Comparison of ENCODE assay signal across 10 cellular contexts in genomic region chr13:26759156-26759906, GRCh38. TPM values are rescaled to one million over a fixed set of nuclear protein-coding genes. Genes with fewer than 3 reads are reported as not detected.
DNase-seq lines count a peak whose midpoint lies in the region; ATAC-seq, FAIRE-seq and TF ChIP-seq lines count a peak whose summit lies in the region.
"Had no signal": no experiment of that assay in that cellular context is flagged by ENCODE, and none has a peak within 500 bp of the region (broad histone marks: within the 10 kb centered on the region; RNA-seq: fewer than 3 reads in every experiment).

No MANE protein-coding gene starts in this region.

- peak overlapping the region; percentile 65 to 82 (median 78) for H3K4me3 Mint-ChIP-seq in naive thymus-derived CD8-positive, alpha-beta T cell

- intact Hi-C loops in pancreas (cut with DNase I), result no loop called here
- intact Hi-C loops in PC-9 (cut with micrococcal nuclease; ENCODE audit: unreplicated experiment), result no loop called here

- no peaks in the 10 kb centered on the region for H3F3A ChIP-seq in PC-9 (ENCODE audit: insufficient read depth, low read depth)

- no peak overlapping the region for H2AFZ ChIP-seq in PC-9

- no peak for TF ChIP-seq CTCF in A549 (IDR thresholded peaks at IDR 0.05)
- no peak for TF ChIP-seq CTCF in bronchial epithelial cell (IDR thresholded peaks at IDR 0.05; ENCODE audit: insufficient read depth, low read length, severe bottlenecking)
- no peak for TF ChIP-seq CTCF in pancreas (IDR thresholded peaks at IDR 0.05)
- TF ChIP-seq CTCF in PC-9 (conservative IDR thresholded peaks at IDR 0.05), result no peak

- peaks cover 42 to 65% (median 55%) of the 10 kb centered on the region in 5 donors for H3K27me3 Mint-ChIP-seq in naive thymus-derived CD8-positive, alpha-beta T cell

- H3K9me3 ChIP-seq in A549 (no peaks in the 10 kb centered on the region), HUES6 (ENCODE audit: control insufficient read depth, insufficient read depth, low read depth, low read length) (no peaks in the 10 kb centered on the region), pancreas (no peaks in the 10 kb centered on the region), PC-9 (ENCODE audit: insufficient read depth, low read depth) (no peaks in the 10 kb centered on the region)

- no peaks in the 10 kb centered on the region for H3K9me2 ChIP-seq in PC-9 (ENCODE audit: insufficient read depth)

- H3K4me2 ChIP-seq in A549, result peak overlapping the region; percentile 59
- no peak overlapping the region for H3K4me2 ChIP-seq in PC-9

- no peaks in the 10 kb centered on the region for H4K20me1 ChIP-seq in PC-9 (ENCODE audit: insufficient read depth)

- ATAC-seq in A549 (no peak), pancreas (no peak)
- no peak for ATAC-seq in naive thymus-derived CD8-positive, alpha-beta T cell

- TF ChIP-seq EP300 in A549 (IDR thresholded peaks at IDR 0.05), result no peak

- peaks cover 0 to 4% (median 0%) of the 10 kb centered on the region in 3 donors for H3K36me3 Mint-ChIP-seq in naive thymus-derived CD8-positive, alpha-beta T cell

- H3K36me3 ChIP-seq in HUES6 (ENCODE audit: control insufficient read depth, insufficient read depth, low read length), result no peaks in the 10 kb centered on the region
- no peaks in the 10 kb centered on the region for H3K36me3 ChIP-seq in bronchial epithelial cell (ENCODE audit: control insufficient read depth, insufficient read depth, low read length)
- no peaks in the 10 kb centered on the region for H3K36me3 ChIP-seq in pancreas
- no peaks in the 10 kb centered on the region for H3K36me3 ChIP-seq in PC-9 (ENCODE audit: low read depth)

- no peak for TF ChIP-seq POLR2A in A549 (IDR thresholded peaks at IDR 0.05; ENCODE audit: low read length)

- POLR2A ChIA-PET in A549 (lab: Yijun Ruan, JAX) (no interaction called here), PC-9 (lab: Charles Lee; ENCODE audit: unreplicated experiment) (no interaction called here)
- POLR2A ChIA-PET in naive thymus-derived CD8-positive, alpha-beta T cell (lab: Charles Lee), result no interaction called here

- no peak for DNase-seq in A549 (ENCODE audit: low read depth in 1 of 2, low spot score in 1 of 2)
- no peak for DNase-seq in bronchial epithelial cell (ENCODE audit: low read depth)
- DNase-seq in naive thymus-derived CD8-positive, alpha-beta T cell, result no peak
- DNase-seq in stimulated activated CD4-positive, alpha-beta T cell treated with anti-CD3 and anti-CD28 coated beads, Interleukin-2, amount 100 ng/mL, for 24 hours, result no peak
- DNase-seq in pancreas, result no peak
- DNase-seq in PC-9, result no peak
- DNase-seq in NCI-H446 treated with DMSO at 0.1 percent for 48 hours (lab: John Stamatoyannopoulos, UW), result no peak
- DNase-seq: RPMI8226 had no signal

- H3K27ac ChIP-seq in A549 (no peak overlapping the region), HUES6 (ENCODE audit: low read depth, low read length) (no peak overlapping the region), pancreas (no peak overlapping the region), PC-9 (no peak overlapping the region)

- CTCF ChIA-PET in A549 (lab: Yijun Ruan, JAX) (no interaction called here), PC-9 (lab: Charles Lee) (no interaction called here)

- no peak for TF ChIP-seq RAD21 in A549 (conservative IDR thresholded peaks at IDR 0.05 in 1 of 2, IDR thresholded peaks at IDR 0.05 in 1 of 2)

- no peak overlapping the region for H3K27ac Mint-ChIP-seq in naive thymus-derived CD8-positive, alpha-beta T cell

- H3K27me3 ChIP-seq in HUES6 (ENCODE audit: control insufficient read depth, insufficient read depth, low read length) (peaks cover 79% of the 10 kb centered on the region), bronchial epithelial cell (ENCODE audit: control insufficient read depth, insufficient read depth, low read length) (peaks cover 29% of the 10 kb centered on the region), pancreas (peaks cover 0 to 7% (median 2%) of the 10 kb centered on the region in 4 donors), PC-9 (ENCODE audit: insufficient read depth, low read depth) (peaks cover 65% of the 10 kb centered on the region)

- FAIRE-seq in A549 (lab: Jason Lieb, UNC) (no peak), bronchial epithelial cell (lab: Jason Lieb, UNC) (peak; percentile 40), pancreas (lab: Jason Lieb, UNC) (no peak)

- no peaks in the 10 kb centered on the region for H3K9me3 Mint-ChIP-seq in naive thymus-derived CD8-positive, alpha-beta T cell

- no TSS peak for BruUV-seq in PC-9 (replicated peaks; lab: Mats Ljungman, UMichigan)

- no peak overlapping the region for H3K9ac ChIP-seq in HUES6 (ENCODE audit: low read length)

- H3K4me1 Mint-ChIP-seq in naive thymus-derived CD8-positive, alpha-beta T cell, result peaks cover 8 to 21% (median 15%) of the 10 kb centered on the region in 4 donors

- no peak overlapping the region; the same call in 2 of the 3 replicates for H3K4me3 ChIP-seq in A549
- H3K4me3 ChIP-seq in HUES6 (ENCODE audit: low read depth, low read length), result peak overlapping the region; percentile 66
- no peak overlapping the region for H3K4me3 ChIP-seq in bronchial epithelial cell (ENCODE audit: low read depth, low read length)
- H3K4me3 ChIP-seq in pancreas, result peak overlapping the region in 2 of 4 donors; percentile 13 to 42
- H3K4me3 ChIP-seq in PC-9, result no peak overlapping the region

- H3K4me1 ChIP-seq in A549 (no peaks in the 10 kb centered on the region), HUES6 (ENCODE audit: control insufficient read depth, insufficient read depth, low read length) (no peaks in the 10 kb centered on the region; the same call in 1 of the 2 replicates), pancreas (no peaks in the 10 kb centered on the region), PC-9 (replicated peaks; ENCODE audit: insufficient read depth) (no peaks in the 10 kb centered on the region)

- no peaks in the 10 kb centered on the region for H3K79me2 ChIP-seq in PC-9 (ENCODE audit: low read depth)

- WGBS in A549 (ENCODE audit: missing lambda C conversion rate), result 39% methylated on average over 22 of the region's 31 CpGs
- 50 to 51% methylated on average over 31 of the region's 31 CpGs for WGBS in pancreas, 2 donors

TF ChIP-seq in A549, 52 proteins besides CTCF, POLR2A, EP300 and RAD21 (continues in another document):
- TF ChIP-seq BHLHE40 (IDR thresholded peaks at IDR 0.05; ENCODE audit: low read depth, low read length), result no peak
- TF ChIP-seq, protein P1, sequence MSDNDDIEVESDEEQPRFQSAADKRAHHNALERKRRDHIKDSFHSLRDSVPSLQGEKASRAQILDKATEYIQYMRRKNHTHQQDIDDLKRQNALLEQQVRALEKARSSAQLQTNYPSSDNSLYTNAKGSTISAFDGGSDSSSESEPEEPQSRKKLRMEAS (IDR thresholded peaks at IDR 0.05), result no peak
- no peak for TF ChIP-seq FOSB (CRISPR knock-in tag; IDR thresholded peaks at IDR 0.05)
- no peak for TF ChIP-seq EHF (CRISPR knock-in tag; IDR thresholded peaks at IDR 0.05)
- TF ChIP-seq MAFK (IDR thresholded peaks at IDR 0.05; ENCODE audit: partially characterized antibody), result no peak
- no peak for TF ChIP-seq PHF8 (IDR thresholded peaks at IDR 0.05; ENCODE audit: borderline replicate concordance, low read depth)
- TF ChIP-seq ATOH8 (CRISPR knock-in tag; IDR thresholded peaks at IDR 0.05; ENCODE audit: low read depth), result no peak
- TF ChIP-seq POLR2AphosphoS2 (conservative IDR thresholded peaks at IDR 0.05; ENCODE audit: low read length), result no peak
- TF ChIP-seq BCL3 (IDR thresholded peaks at IDR 0.05), result no peak
- TF ChIP-seq, protein P2, sequence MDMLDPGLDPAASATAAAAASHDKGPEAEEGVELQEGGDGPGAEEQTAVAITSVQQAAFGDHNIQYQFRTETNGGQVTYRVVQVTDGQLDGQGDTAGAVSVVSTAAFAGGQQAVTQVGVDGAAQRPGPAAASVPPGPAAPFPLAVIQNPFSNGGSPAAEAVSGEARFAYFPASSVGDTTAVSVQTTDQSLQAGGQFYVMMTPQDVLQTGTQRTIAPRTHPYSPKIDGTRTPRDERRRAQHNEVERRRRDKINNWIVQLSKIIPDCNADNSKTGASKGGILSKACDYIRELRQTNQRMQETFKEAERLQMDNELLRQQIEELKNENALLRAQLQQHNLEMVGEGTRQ (IDR thresholded peaks at IDR 0.05), result no peak
- TF ChIP-seq KDM1A (IDR thresholded peaks at IDR 0.05; ENCODE audit: low read depth), result no peak
- TF ChIP-seq KDM5A (IDR thresholded peaks at IDR 0.05), result no peak

RNA-seq across cellular contexts. Expression of gene GPR12, which starts 1.3 kb away (rescaled TPM):
- polyA plus RNA-seq in A549 (2011; rRNA removed) (not detected in 2 replicates), A549 (2017; fragmentation: RNase III; extraction: RNeasy Plus Mini Kit Qiagen cat#74134 plus additional on column Dnase treatment) (not detected in 3 replicates), pancreas (under 1 TPM in 1 of 2 donors, not detected in 1; 0.05 TPM)
- not detected in 2 replicates for polyA plus RNA-seq in A549 (2012; cell fraction: cytosol; rRNA removed)
- not detected in 2 replicates for polyA plus RNA-seq in A549 (2012; cell fraction: nucleus; rRNA removed)
- polyA minus RNA-seq in A549 (2011; rRNA and poly(A)+ RNA removed), result not detected in 2 replicates
- total RNA-seq in bronchial epithelial cell (not detected in 2 replicates), pancreas (not detected), PC-9 (2021) (not detected in 2 replicates)
- under 1 TPM in 1 of 2 experiments, not detected in 1; 0.08 TPM for total RNA-seq in naive thymus-derived CD8-positive, alpha-beta T cell
- polyA plus RNA-seq in naive thymus-derived CD8-positive, alpha-beta T cell, result not detected
- polyA plus RNA-seq: BJ had no signal
